In the genomic region with DNA sequence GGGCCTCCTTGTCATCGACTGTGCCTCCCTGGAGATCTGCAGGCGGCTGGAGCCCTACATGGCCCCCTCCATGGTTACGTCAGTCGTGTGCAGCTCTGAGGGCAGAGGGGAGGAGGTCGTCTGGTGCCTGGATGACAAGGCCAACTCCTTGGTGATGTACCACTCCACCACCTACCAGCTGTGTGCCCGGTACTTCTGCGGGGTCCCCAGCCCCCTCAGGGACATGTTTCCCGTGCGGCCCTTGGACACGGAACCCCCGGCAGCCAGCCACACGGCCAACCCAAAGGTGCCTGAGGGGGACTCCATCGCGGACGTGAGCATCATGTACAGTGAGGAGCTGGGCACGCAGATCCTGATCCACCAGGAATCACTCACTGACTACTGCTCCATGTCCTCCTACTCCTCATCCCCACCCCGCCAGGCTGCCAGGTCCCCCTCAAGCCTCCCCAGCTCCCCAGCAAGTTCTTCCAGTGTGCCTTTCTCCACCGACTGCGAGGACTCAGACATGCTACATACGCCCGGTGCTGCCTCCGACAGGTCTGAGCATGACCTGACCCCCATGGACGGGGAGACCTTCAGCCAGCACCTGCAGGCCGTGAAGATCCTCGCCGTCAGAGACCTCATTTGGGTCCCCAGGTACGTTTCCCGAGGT, we compare ENCODE assay signal across 28 cellular contexts.
DNase-seq lines count a peak whose midpoint lies in the region; ATAC-seq and TF ChIP-seq lines count a peak whose summit lies in the region.
"Had no signal": no experiment of that assay in that cellular context is flagged by ENCODE, and none has a peak within 500 bp of the region (broad histone marks: within the 10 kb centered on the region; RNA-seq: fewer than 3 reads in every experiment).

No MANE protein-coding gene starts in this region.

- no peaks in the 10 kb centered on the region for H3K9me3 Mint-ChIP-seq in CD8-positive, alpha-beta memory T cell
- H3K9me3 Mint-ChIP-seq: CD14-positive monocyte, IgD-negative memory B cell had no signal

- H3K4me1 Mint-ChIP-seq in T-helper 17 cell, result no peaks in the 10 kb centered on the region
- no peaks in the 10 kb centered on the region for H3K4me1 Mint-ChIP-seq in CD8-positive, alpha-beta memory T cell

- 94 to 95% methylated on average over 28 of the region's 28 CpGs for whole genome bisulfite sequencing in sigmoid colon, 2 donors

- ATAC-seq in mucosa of descending colon (no peak), T-helper 17 cell (no peak), GM18519 (IDR thresholded peaks at IDR 0.05; ENCODE audit: low FRiP score, unreplicated experiment) (no peak)
- ATAC-seq: HCT116, PC-3 had no signal

- intact Hi-C loops in mucosa of descending colon (cut with DNase I, micrococcal nuclease) (no loop called here), sigmoid colon (cut with DNase I) (no loop called here)

- no peaks in the 10 kb centered on the region for H3K36me3 Mint-ChIP-seq in T-helper 17 cell (ENCODE audit: low read depth)
- no peaks in the 10 kb centered on the region for H3K36me3 Mint-ChIP-seq in CD8-positive, alpha-beta memory T cell

- H3K36me3 ChIP-seq in mucosa of descending colon (ENCODE audit: low read depth) (no peaks in the 10 kb centered on the region), sigmoid colon (peaks cover 0 to 30% (median 8%) of the 10 kb centered on the region in 4 donors)
- H3K36me3 ChIP-seq in CD8-positive, alpha-beta memory T cell (ENCODE audit: insufficient read depth, low read length), result no peaks in the 10 kb centered on the region

- TF ChIP-seq CTCF in mucosa of descending colon (IDR thresholded peaks at IDR 0.05), result no peak
- TF ChIP-seq CTCF in sigmoid colon (IDR thresholded peaks at IDR 0.05), result no peak

- no peaks in the 10 kb centered on the region for H3K9me3 ChIP-seq in mucosa of descending colon
- no peaks in the 10 kb centered on the region for H3K9me3 ChIP-seq in sigmoid colon
- no peaks in the 10 kb centered on the region for H3K9me3 ChIP-seq in T-helper 17 cell (ENCODE audit: control insufficient read depth, low read length, poor library complexity, severe bottlenecking)
- H3K9me3 ChIP-seq in CD8-positive, alpha-beta memory T cell (ENCODE audit: low read length), result no peaks in the 10 kb centered on the region

- H3K27ac Mint-ChIP-seq in T-helper 17 cell, result no peak overlapping the region
- no peak overlapping the region for H3K27ac Mint-ChIP-seq in CD8-positive, alpha-beta memory T cell

- H3K4me1 ChIP-seq in mucosa of descending colon (ENCODE audit: low read depth) (no peaks in the 10 kb centered on the region), sigmoid colon (peaks cover 0 to 21% (median 18%) of the 10 kb centered on the region in 4 donors)
- no peaks in the 10 kb centered on the region for H3K4me1 ChIP-seq in CD8-positive, alpha-beta memory T cell (ENCODE audit: insufficient read depth, low read length)

- CTCF ChIA-PET in CD8-positive, alpha-beta memory T cell (lab: Charles Lee), result no interaction called here

- no peak for TF ChIP-seq EP300 in sigmoid colon (IDR thresholded peaks at IDR 0.05)

- POLR2A ChIA-PET in CD8-positive, alpha-beta memory T cell (lab: Charles Lee), result no interaction called here

- H3K4me3 ChIP-seq in mucosa of descending colon (no peak overlapping the region), sigmoid colon (no peak overlapping the region)
- H3K4me3 ChIP-seq in CD8-positive, alpha-beta memory T cell (ENCODE audit: low read length), result no peak overlapping the region
- H3K4me3 ChIP-seq: GM23248 had no signal

- H3K27me3 ChIP-seq in sigmoid colon, result no peaks in the 10 kb centered on the region
- H3K27me3 ChIP-seq in CD8-positive, alpha-beta memory T cell (ENCODE audit: insufficient read depth, low read length, poor library complexity, severe bottlenecking), result no peaks in the 10 kb centered on the region

- no peak overlapping the region for H3K27ac ChIP-seq in sigmoid colon
- no peak overlapping the region for H3K27ac ChIP-seq in CD8-positive, alpha-beta memory T cell (ENCODE audit: low read depth, low read length)
- H3K27ac ChIP-seq: 22Rv1, GM23248, HL-60, KMS-11 had no signal

- no peak overlapping the region for H3K4me3 Mint-ChIP-seq in T-helper 17 cell
- H3K4me3 Mint-ChIP-seq in CD8-positive, alpha-beta memory T cell, result no peak overlapping the region
- H3K4me3 Mint-ChIP-seq: B cell, CD14-positive monocyte, IgD-negative memory B cell had no signal

- peak; percentile 39 for DNase-seq in activated effector memory CD4-positive, alpha-beta T cell treated with anti-CD3 and anti-CD28 coated beads, Interleukin-2, amount 50 U/mL, for 16 hours
- DNase-seq in activated effector memory CD4-positive, alpha-beta T cell treated with Interleukin-2 at 50 U/mL for 16 hours, result no peak
- DNase-seq in mucosa of descending colon (peak in 2 of 3 donors; percentile 21 to 44), sigmoid colon (peak; percentile 60), T-helper 17 cell (no peak), H4 (ENCODE audit: low spot score) (no peak)
- DNase-seq in CD8-positive, alpha-beta memory T cell, result no peak
- DNase-seq: Calu3; DMS79 treated with DMSO at 0.1 percent for 48 hours; GM23248; MM.1S; NCI-H1417; NCI-H1694; NCI-H2029 treated with DMSO at 0.1 percent for 48 hours; NCI-H446 treated with DMSO at 0.1 percent for 48 hours; NCI-H526; NCI-H82; NK-92 treated with Interleukin-12 subunit alpha and Interleukin-12 subunit beta, amount 100 ng/mL, for 24 hours; PC-3; Right ventricle myocardium superior had no signal

- H3K27me3 Mint-ChIP-seq in T-helper 17 cell, result peaks cover 4% of the 10 kb centered on the region
- no peaks in the 10 kb centered on the region for H3K27me3 Mint-ChIP-seq in CD8-positive, alpha-beta memory T cell
- H3K27me3 Mint-ChIP-seq: B cell had no signal

- no peak for TF ChIP-seq POLR2A in sigmoid colon (IDR thresholded peaks at IDR 0.05)

Comparison
In these comparisons a context has a peak if more than half of its experiments do, and no peak if none do; other contexts are left out.
1. DNase-seq: peak in activated effector memory CD4-positive, alpha-beta T cell treated with anti-CD3 and anti-CD28 coated beads, Interleukin-2, amount 50 U/mL, for 16 hours (single experiment), mucosa of descending colon (2 of 3) and sigmoid colon (single experiment); none in activated effector memory CD4-positive, alpha-beta T cell treated with Interleukin-2 at 50 U/mL for 16 hours (single experiment), T-helper 17 cell (0 of 3), CD8-positive, alpha-beta memory T cell (0 of 5) and H4 (single experiment).